Comparison of ENCODE assay signal across 8 cellular contexts in genomic region chr2:76455910-76456309, GRCh38.
"Had no signal": no experiment of that assay in that cellular context is flagged by ENCODE, and none has a peak within 500 bp of the region (broad histone marks: within the 10 kb centered on the region; RNA-seq: fewer than 3 reads in every experiment).

No MANE protein-coding gene starts in this region.

- DNase-seq: GDM1, GF-D8 had no signal

- FAIRE-seq: G401.6, GM12878, GM12891, GM12892, GM18507, GM19239 had no signal

- H3K4me3 ChIP-seq: GM12878 had no signal

- ATAC-seq: GM12878 had no signal
